In genomic region chr10:64059884-64060283, GRCh38 we compare ENCODE assay signal across 28 cellular contexts.
"Had no signal": no experiment of that assay in that cellular context is flagged by ENCODE, and none has a peak within 500 bp of the region (broad histone marks: within the 10 kb centered on the region; RNA-seq: fewer than 3 reads in every experiment).

No MANE protein-coding gene starts in this region.

- H3K27me3 Mint-ChIP-seq: activated T-cell treated with anti-CD3 and anti-CD28 coated beads, Interleukin-2, amount 50 U/mL, for 24 hours; effector memory CD8-positive, alpha-beta T cell had no signal

- H3K36me3 ChIP-seq: brain microvascular endothelial cell, esophagus squamous epithelium, gastroesophageal sphincter, heart right ventricle had no signal

- DNase-seq: activated CD4-positive, alpha-beta memory T cell treated with anti-CD3 and anti-CD28 coated beads, Interleukin-2, amount 10 ng/mL, durations not matched to agents 7 days and 5 days; activated CD4-positive, alpha-beta T cell treated with anti-CD3 and anti-CD28 coated beads for 1 hour; activated CD4-positive, alpha-beta T cell treated with anti-CD3 and anti-CD28 coated beads for 4 hours; activated CD4-positive, alpha-beta T cell treated with anti-CD3 and anti-CD28 coated beads, Interleukin-2, amount 10 ng/mL, durations not matched to agents 7 days and 5 days; activated CD4-positive, alpha-beta T cell treated with anti-CD3 and anti-CD28 coated beads, Interleukin-2, amount 50 U/mL, for 4 hours; activated CD8-positive, alpha-beta memory T cell treated with anti-CD3 and anti-CD28 coated beads, Interleukin-2, amount 50 U/mL, for 48 hours; activated effector memory CD4-positive, alpha-beta T cell treated with Interleukin-2 at 50 U/mL for 16 hours; activated gamma-delta T cell treated with Interleukin-2 at 50 U/mL for 16 hours; activated naive CD4-positive, alpha-beta T cell treated with anti-CD3 and anti-CD28 coated beads, Interleukin-2, amount 50 U/mL, for 16 hours; activated naive CD4-positive, alpha-beta T cell treated with Interleukin-2 at 50 U/mL for 16 hours; activated T-cell treated with anti-CD3 and anti-CD28 coated beads for 4 hours; activated T-cell treated with anti-CD3 and anti-CD28 coated beads, Interleukin-2, amount 50 U/mL, for 24 hours; activated T-cell treated with anti-CD3 and anti-CD28 coated beads, Interleukin-2, amount 50 U/mL, for 72 hours; amniotic stem cell; anterior cingulate cortex; brain microvascular endothelial cell; cortex of kidney; dermis blood vessel endothelial cell; effector CD4-positive, alpha-beta T cell; effector memory CD8-positive, alpha-beta T cell; esophagus squamous epithelium; foreskin melanocyte; heart right ventricle; T-helper 2 cell had no signal

- H3K27ac ChIP-seq: brain microvascular endothelial cell, epithelial cell of prostate, esophagus squamous epithelium, gastroesophageal sphincter, heart right ventricle had no signal

- H3K9me3 Mint-ChIP-seq: activated CD4-positive, alpha-beta memory T cell treated with anti-CD3 and anti-CD28 coated beads, Interleukin-2, amount 10 ng/mL, durations not matched to agents 7 days and 5 days; activated CD4-positive, alpha-beta T cell treated with anti-CD3 and anti-CD28 coated beads, Interleukin-2, amount 10 ng/mL, durations not matched to agents 7 days and 5 days; activated T-cell treated with anti-CD3 and anti-CD28 coated beads, Interleukin-2, amount 50 U/mL, for 24 hours; activated T-cell treated with anti-CD3 and anti-CD28 coated beads, Interleukin-2, amount 50 U/mL, for 72 hours; activated T-helper 17 cell treated with anti-CD3 and anti-CD28 coated beads, Interleukin-2, amount 50 U/mL, for 72 hours had no signal

- H3K36me3 Mint-ChIP-seq: activated naive CD8-positive, alpha-beta T cell had no signal

- H3K4me1 Mint-ChIP-seq: activated CD4-positive, alpha-beta memory T cell treated with anti-CD3 and anti-CD28 coated beads, Interleukin-2, amount 10 ng/mL, durations not matched to agents 7 days and 5 days; activated CD4-positive, alpha-beta T cell treated with anti-CD3 and anti-CD28 coated beads, Interleukin-2, amount 10 ng/mL, durations not matched to agents 7 days and 5 days; activated T-helper 17 cell treated with anti-CD3 and anti-CD28 coated beads, Interleukin-2, amount 50 U/mL, for 72 hours had no signal

- H3K9me3 ChIP-seq: esophagus squamous epithelium, gastroesophageal sphincter, heart right ventricle had no signal

- ATAC-seq: activated T-cell treated with anti-CD3 and anti-CD28 coated beads, Interleukin-2, amount 50 U/mL, for 72 hours; activated T-helper 17 cell treated with anti-CD3 and anti-CD28 coated beads, Interleukin-2, amount 50 U/mL, for 72 hours; effector memory CD8-positive, alpha-beta T cell; gastroesophageal sphincter; heart right ventricle had no signal

- H3K4me1 ChIP-seq: esophagus squamous epithelium, gastroesophageal sphincter, heart right ventricle had no signal

- H3K27ac Mint-ChIP-seq: activated CD4-positive, alpha-beta memory T cell treated with anti-CD3 and anti-CD28 coated beads, Interleukin-2, amount 10 ng/mL, durations not matched to agents 7 days and 5 days; activated CD4-positive, alpha-beta T cell treated with anti-CD3 and anti-CD28 coated beads, Interleukin-2, amount 10 ng/mL, durations not matched to agents 7 days and 5 days; activated naive CD8-positive, alpha-beta T cell; activated T-cell treated with anti-CD3 and anti-CD28 coated beads, Interleukin-2, amount 50 U/mL, for 24 hours; activated T-cell treated with anti-CD3 and anti-CD28 coated beads, Interleukin-2, amount 50 U/mL, for 72 hours; activated T-helper 17 cell treated with anti-CD3 and anti-CD28 coated beads, Interleukin-2, amount 50 U/mL, for 72 hours; effector memory CD8-positive, alpha-beta T cell had no signal

- H3K4me3 Mint-ChIP-seq: activated CD4-positive, alpha-beta memory T cell treated with anti-CD3 and anti-CD28 coated beads, Interleukin-2, amount 10 ng/mL, durations not matched to agents 7 days and 5 days; activated CD4-positive, alpha-beta T cell treated with anti-CD3 and anti-CD28 coated beads, Interleukin-2, amount 10 ng/mL, durations not matched to agents 7 days and 5 days; activated naive CD8-positive, alpha-beta T cell; activated T-cell treated with anti-CD3 and anti-CD28 coated beads, Interleukin-2, amount 50 U/mL, for 24 hours; activated T-cell treated with anti-CD3 and anti-CD28 coated beads, Interleukin-2, amount 50 U/mL, for 72 hours; activated T-helper 17 cell treated with anti-CD3 and anti-CD28 coated beads, Interleukin-2, amount 50 U/mL, for 72 hours; effector memory CD8-positive, alpha-beta T cell had no signal

- H3K27me3 ChIP-seq: brain microvascular endothelial cell, esophagus squamous epithelium, gastroesophageal sphincter had no signal

- H3K4me3 ChIP-seq: esophagus squamous epithelium, gastroesophageal sphincter, heart right ventricle had no signal
